10 cellular contexts compared by ENCODE assay signal in genomic region chr3:17901893-17902292, GRCh38.
DNase-seq lines count a peak whose midpoint lies in the region; ATAC-seq and TF ChIP-seq lines count a peak whose summit lies in the region.
"Had no signal": no experiment of that assay in that cellular context is flagged by ENCODE, and none has a peak within 500 bp of the region (broad histone marks: within the 10 kb centered on the region; RNA-seq: fewer than 3 reads in every experiment).

No MANE protein-coding gene starts in this region.

- H3K36me3 ChIP-seq in tibial artery, result no peaks in the 10 kb centered on the region

- H3K9me3 ChIP-seq in tibial artery, result peaks cover 0 to 6% (median 0%) of the 10 kb centered on the region in 3 donors

- no peaks in the 10 kb centered on the region for H3K4me1 ChIP-seq in tibial artery

- peak; percentile 51 for DNase-seq in SIG-M5 (lab: John Stamatoyannopoulos, UW)
- no peak for DNase-seq in hippocampal formation (lab: John Stamatoyannopoulos, UW)
- DNase-seq in NCI-H128 (lab: John Stamatoyannopoulos, UW; ENCODE audit: unreplicated experiment), result no peak
- no peak for DNase-seq in tibial artery
- DNase-seq in SW480 (ENCODE audit: low spot score), result no peak
- DNase-seq: naive thymus-derived CD4-positive, alpha-beta T cell; NK-92 treated with Interleukin-12 subunit alpha and Interleukin-12 subunit beta, amount 100 ng/mL, for 24 hours had no signal

- TF ChIP-seq CTCF in tibial artery (IDR thresholded peaks at IDR 0.05), result no peak

- H3K27me3 ChIP-seq in tibial artery, result no peaks in the 10 kb centered on the region

- peak; percentile 97 for ATAC-seq in GM18499 (IDR thresholded peaks at IDR 0.05; ENCODE audit: insufficient read depth, unreplicated experiment)
- ATAC-seq in GM21528 (IDR thresholded peaks at IDR 0.05; ENCODE audit: low FRiP score, unreplicated experiment), result peak; percentile 73
- ATAC-seq in HG03457 (IDR thresholded peaks at IDR 0.05; ENCODE audit: unreplicated experiment), result peak; percentile 61
- ATAC-seq: naive thymus-derived CD4-positive, alpha-beta T cell had no signal

- intact Hi-C loops in tibial artery (cut with DNase I; ENCODE audit: low total_unique reads), result no loop called here

- H3K27ac ChIP-seq in tibial artery, result no peak overlapping the region

- no peak overlapping the region for H3K4me3 ChIP-seq in tibial artery
